26 cellular contexts compared by ENCODE assay signal in genomic region chr13:107141767-107142166, GRCh38.
DNase-seq lines count a peak whose midpoint lies in the region; ATAC-seq, FAIRE-seq and TF ChIP-seq lines count a peak whose summit lies in the region.
"Had no signal": no experiment of that assay in that cellular context is flagged by ENCODE, and none has a peak within 500 bp of the region (broad histone marks: within the 10 kb centered on the region; RNA-seq: fewer than 3 reads in every experiment).

No MANE protein-coding gene starts in this region.

- H3K4me2 ChIP-seq in mammary epithelial cell (ENCODE audit: insufficient read depth, low read depth, low read length) (no peak overlapping the region), HepG2 (ENCODE audit: low read depth, low read length) (no peak overlapping the region)
- H3K4me2 ChIP-seq: BLaER1 had no signal

- DNase-seq in MCF 10A (ENCODE audit: unreplicated experiment) (no peak), mammary epithelial cell (no peak), HepG2 (ENCODE audit: low spot score) (no peak), KG1 (lab: John Stamatoyannopoulos, UW) (no peak)
- DNase-seq: 8988T; ACHN; BE2C; C1 segment of cervical spinal cord; CD4-positive, alpha-beta memory T cell; CD4-positive, CD25-positive, alpha-beta regulatory T cell; CD8-positive, alpha-beta memory T cell; COR-L47; DMS 273 treated with DMSO at 0.1 percent for 48 hours; DMS153; DMS53; DMS79; DND-41; EL; GDM1 had no signal

- 71% methylated on average over 3 of the region's 3 CpGs for WGBS in mammary epithelial cell (ENCODE audit: low coverage, missing lambda C conversion rate)
- WGBS in liver = 18% methylated on average over 3 of the region's 3 CpGs
- WGBS in HepG2 (ENCODE audit: low lambda C conversion rate) = 2% methylated on average over 3 of the region's 3 CpGs

- H3K4me1 ChIP-seq in mammary epithelial cell (ENCODE audit: insufficient read depth, low read length) = no peaks in the 10 kb centered on the region
- H3K4me1 ChIP-seq in liver (ENCODE audit: control insufficient read depth in 4 of 4, insufficient read depth in 4 of 4, low read length in 3 of 4) = peaks cover 0 to 4% (median under 1%) of the 10 kb centered on the region in 4 donors
- H3K4me1 ChIP-seq in HepG2 (ENCODE audit: insufficient read depth, low read length) = no peaks in the 10 kb centered on the region
- H3K4me1 ChIP-seq: BE2C, BLaER1 had no signal

- H3K9me3 ChIP-seq in mammary epithelial cell (replicated peaks; ENCODE audit: insufficient read depth, low read length) = no peaks in the 10 kb centered on the region
- H3K9me3 ChIP-seq in liver (ENCODE audit: control insufficient read depth in 4 of 4, low read length in 3 of 4) = no peaks in the 10 kb centered on the region
- H3K9me3 ChIP-seq in HepG2 (ENCODE audit: low read length) = no peaks in the 10 kb centered on the region
- H3K9me3 ChIP-seq: BE2C, BLaER1 had no signal

- TF ChIP-seq EP300 in HepG2 (IDR thresholded peaks at IDR 0.05; ENCODE audit: low read depth in 2 of 2, low read length in 2 of 2) (no peak), HepG2 (CRISPR knock-in tag; IDR thresholded peaks at IDR 0.05; ENCODE audit: borderline replicate concordance) (no peak)

- no peaks in the 10 kb centered on the region for H3K36me3 Mint-ChIP-seq in MCF 10A (ENCODE audit: insufficient read depth, unreplicated experiment)
- H3K36me3 Mint-ChIP-seq: CD14-positive monocyte; CD4-positive, alpha-beta memory T cell; CD4-positive, CD25-positive, alpha-beta regulatory T cell; CD8-positive, alpha-beta memory T cell had no signal

- in situ Hi-C loops in mammary epithelial cell (cut with MboI; ENCODE audit: low sequenced_read_pairs in 2 of 2) = no loop called here
- in situ Hi-C loops in HepG2 (cut with HindIII; ENCODE audit: extremely low pct_ligation_motif_present, low pct_unique_long_range_greater_than_20kb) = no loop called here

- no peaks in the 10 kb centered on the region for H3K79me2 ChIP-seq in mammary epithelial cell (ENCODE audit: insufficient read depth, low read length)
- no peaks in the 10 kb centered on the region for H3K79me2 ChIP-seq in HepG2 (ENCODE audit: insufficient read depth, low read length)

- TF ChIP-seq POLR2A in HepG2 (IDR thresholded peaks at IDR 0.05; ENCODE audit: insufficient read depth in 1 of 2, low read depth in 2 of 2, low read length in 2 of 2) = no peak

- no peaks in the 10 kb centered on the region for H3K36me3 ChIP-seq in mammary epithelial cell (ENCODE audit: insufficient read depth, low read length)
- H3K36me3 ChIP-seq in liver (ENCODE audit: control insufficient read depth in 4 of 4, insufficient read depth in 3 of 4, low read depth in 1 of 4, low read length in 3 of 4) = no peaks in the 10 kb centered on the region
- H3K36me3 ChIP-seq in HepG2 (replicated peaks in 1 of 2; ENCODE audit: control insufficient read depth in 1 of 2, insufficient read depth in 2 of 2, low read length in 2 of 2) = no peaks in the 10 kb centered on the region
- H3K36me3 ChIP-seq: BE2C, BLaER1 had no signal

- no peaks in the 10 kb centered on the region for H3K27me3 ChIP-seq in mammary epithelial cell (ENCODE audit: insufficient read depth, low read length)
- no peaks in the 10 kb centered on the region for H3K27me3 ChIP-seq in liver (ENCODE audit: control insufficient read depth in 4 of 4, insufficient read depth in 4 of 4, low read length in 3 of 4)
- H3K27me3 ChIP-seq in HepG2 (ENCODE audit: control insufficient read depth in 1 of 2, insufficient read depth in 2 of 2, low read length in 2 of 2) = no peaks in the 10 kb centered on the region
- H3K27me3 ChIP-seq: BE2C, BLaER1 had no signal

- dilution Hi-C loops in mammary epithelial cell (cut with HindIII; ENCODE audit: low sequenced_read_pairs) = no loop called here

- CTCF ChIA-PET in MCF 10A (lab: Yijun Ruan, JAX) = no interaction called here
- CTCF ChIA-PET in mammary epithelial cell (lab: Charles Lee; ENCODE audit: low non-redundant PET) = no interaction called here
- CTCF ChIA-PET in HepG2 (lab: Yijun Ruan, JAX; ENCODE audit: low intra/inter-chr PET ratio, low total read pairs) = no interaction called here

- no peak overlapping the region for H2AFZ ChIP-seq in mammary epithelial cell (ENCODE audit: low read depth, low read length)
- no peak overlapping the region for H2AFZ ChIP-seq in HepG2 (ENCODE audit: low read length)

- no TSS peak for BruUV-seq in MCF 10A (replicated peaks; lab: Mats Ljungman, UMichigan)
- BruUV-seq in mammary epithelial cell (replicated peaks; lab: Mats Ljungman, UMichigan) = no TSS peak
- no TSS peak for BruUV-seq in HepG2 (replicated peaks; lab: Mats Ljungman, UMichigan)

- H3K9ac ChIP-seq in mammary epithelial cell (ENCODE audit: insufficient read depth, low read length) (no peak overlapping the region), liver (ENCODE audit: low read depth in 1 of 2, low read length in 2 of 2) (no peak overlapping the region), HepG2 (ENCODE audit: insufficient read depth, low read depth, low read length) (no peak overlapping the region)
- H3K9ac ChIP-seq: BLaER1 had no signal

- no peaks in the 10 kb centered on the region for H3K9me3 Mint-ChIP-seq in MCF 10A (ENCODE audit: unreplicated experiment)
- H3K9me3 Mint-ChIP-seq: CD14-positive monocyte had no signal

- H3K27ac ChIP-seq in mammary epithelial cell (ENCODE audit: insufficient read depth, low read depth, low read length) = no peak overlapping the region
- no peak overlapping the region for H3K27ac ChIP-seq in liver (ENCODE audit: low read depth in 1 of 2, low read length in 2 of 2)
- H3K27ac ChIP-seq in HepG2 (ENCODE audit: extremely low read length, insufficient read depth, low read length) = no peak overlapping the region
- H3K27ac ChIP-seq: BLaER1 had no signal

- intact Hi-C loops in MCF 10A (cut with micrococcal nuclease) = no loop called here
- intact Hi-C loops in mammary epithelial cell (cut with micrococcal nuclease) = no loop called here
- intact Hi-C loops in HepG2 (cut with micrococcal nuclease; ENCODE audit: unreplicated experiment) = no loop called here

- H4K20me1 ChIP-seq in mammary epithelial cell (ENCODE audit: insufficient read depth, low read length) (no peaks in the 10 kb centered on the region), HepG2 (ENCODE audit: insufficient read depth, low read length) (no peaks in the 10 kb centered on the region)
- H4K20me1 ChIP-seq: BLaER1 had no signal

- no peak for FAIRE-seq in HepG2 (lab: Jason Lieb, UNC)
- FAIRE-seq: A204.1, GM12878, GM12892, GM18507 had no signal

- TF ChIP-seq CTCF in MCF 10A (IDR thresholded peaks at IDR 0.05; ENCODE audit: unreplicated experiment) (no peak), mammary epithelial cell (conservative IDR thresholded peaks at IDR 0.05 in 1 of 2, IDR thresholded peaks at IDR 0.05 in 1 of 2; ENCODE audit: extremely low read depth in 1 of 2, insufficient read depth in 1 of 2, low read depth in 1 of 2, low read length in 2 of 2) (no peak), liver (IDR thresholded peaks at IDR 0.05; ENCODE audit: low read depth, low read length, missing input control) (no peak), HepG2 (CRISPR knock-in tag; IDR thresholded peaks at IDR 0.05) (no peak)

- H3K4me3 ChIP-seq in mammary epithelial cell (replicated peaks in 1 of 3; ENCODE audit: insufficient read depth in 1 of 3, low read depth in 2 of 3, low read length in 3 of 3) (no peak overlapping the region), liver (ENCODE audit: low read depth in 1 of 3, low read length in 3 of 3) (no peak overlapping the region), HepG2 (replicated peaks in 1 of 3; ENCODE audit: insufficient read depth in 1 of 3, low read depth in 2 of 3, low read length in 3 of 3) (no peak overlapping the region)
- H3K4me3 ChIP-seq: BLaER1, GM12878 had no signal

- H3K27ac Mint-ChIP-seq in MCF 10A (ENCODE audit: low read depth, unreplicated experiment) = peak overlapping the region; percentile 61
- H3K27ac Mint-ChIP-seq: CD14-positive monocyte; CD4-positive, alpha-beta memory T cell; CD4-positive, CD25-positive, alpha-beta regulatory T cell; CD8-positive, alpha-beta memory T cell had no signal

- POLR2A ChIA-PET in MCF 10A (lab: Yijun Ruan, JAX) = no interaction called here
- POLR2A ChIA-PET in HepG2 (lab: Yijun Ruan, JAX) = no interaction called here

- no peak for ATAC-seq in HepG2
- ATAC-seq: GM12878 had no signal

- TF ChIP-seq RAD21 in liver (IDR thresholded peaks at IDR 0.05) = no peak
- no peak for TF ChIP-seq RAD21 in HepG2 (CRISPR knock-in tag; IDR thresholded peaks at IDR 0.05)

- H3K4me1 Mint-ChIP-seq in MCF 10A (ENCODE audit: insufficient read depth, unreplicated experiment) = peaks cover 5% of the 10 kb centered on the region
- H3K4me1 Mint-ChIP-seq: CD14-positive monocyte; CD4-positive, alpha-beta memory T cell; CD4-positive, CD25-positive, alpha-beta regulatory T cell; CD8-positive, alpha-beta memory T cell had no signal

- peaks cover 13% of the 10 kb centered on the region for H3K27me3 Mint-ChIP-seq in MCF 10A (ENCODE audit: insufficient read depth, unreplicated experiment)
- H3K27me3 Mint-ChIP-seq: CD4-positive, alpha-beta memory T cell; CD4-positive, CD25-positive, alpha-beta regulatory T cell; CD8-positive, alpha-beta memory T cell had no signal

- no peak overlapping the region for H3K4me3 Mint-ChIP-seq in MCF 10A (ENCODE audit: unreplicated experiment)
- H3K4me3 Mint-ChIP-seq: CD4-positive, alpha-beta memory T cell; CD4-positive, CD25-positive, alpha-beta regulatory T cell; CD8-positive, alpha-beta memory T cell had no signal

TF ChIP-seq in liver, 16 proteins besides CTCF, POLR2A, EP300 and RAD21:
- TF ChIP-seq RXRA (IDR thresholded peaks at IDR 0.05) = no peak
- TF ChIP-seq HNF4A (conservative IDR thresholded peaks at IDR 0.05) = peak; percentile 29 to 72

TF ChIP-seq in HepG2, 621 proteins besides CTCF, POLR2A, EP300 and RAD21 (continues in another document):
- TF ChIP-seq LRRFIP1 (CRISPR knock-in tag; conservative IDR thresholded peaks at IDR 0.05) (no peak), ZNF335 (CRISPR knock-in tag; IDR thresholded peaks at IDR 0.05) (no peak), MEIS1 (CRISPR knock-in tag; IDR thresholded peaks at IDR 0.05; ENCODE audit: borderline replicate concordance) (no peak)
